9 cellular contexts compared by ENCODE assay signal in genomic region chr4:87012265-87012953, GRCh38.
DNase-seq lines count a peak whose midpoint lies in the region; ATAC-seq and TF ChIP-seq lines count a peak whose summit lies in the region.
"Had no signal": no experiment of that assay in that cellular context is flagged by ENCODE, and none has a peak within 500 bp of the region (broad histone marks: within the 10 kb centered on the region; RNA-seq: fewer than 3 reads in every experiment).

No MANE protein-coding gene starts in this region.

- in situ Hi-C loops in Caki2 (cut with HindIII; ENCODE audit: low pct_unique_long_range_greater_than_20kb, low sequenced_read_pairs), result no loop called here

- peaks cover 100% of the 10 kb centered on the region for H3K79me2 ChIP-seq in Loucy (ENCODE audit: insufficient read depth, low read length)

- no peak overlapping the region for H2AFZ ChIP-seq in Loucy (ENCODE audit: low read length)

- ATAC-seq in GM21576 (IDR thresholded peaks at IDR 0.05; ENCODE audit: unreplicated experiment) (peak; percentile 45), lower lobe of right lung (peak in 1 of 2 donors; percentile 41)
- ATAC-seq: activated CD8-positive, alpha-beta T cell treated with anti-CD3 and anti-CD28 coated beads for 36 hours had no signal

- peaks cover 84% of the 10 kb centered on the region for H4K20me1 ChIP-seq in Loucy (ENCODE audit: insufficient read depth, low read length, poor library complexity, severe bottlenecking)

- H3K36me3 ChIP-seq in Loucy (ENCODE audit: insufficient read depth, low read length) (no peaks in the 10 kb centered on the region), lower lobe of right lung (no peaks in the 10 kb centered on the region)

- peak overlapping the region; percentile 59 for H3K27ac ChIP-seq in lower lobe of right lung

- peaks cover 5% of the 10 kb centered on the region; the same call in 1 of the 2 replicates for H3F3A ChIP-seq in Loucy (ENCODE audit: low read depth)

- H3K27me3 ChIP-seq in Loucy (ENCODE audit: insufficient read depth, low read length, poor library complexity, severe bottlenecking) (no peaks in the 10 kb centered on the region), lower lobe of right lung (ENCODE audit: low read depth) (no peaks in the 10 kb centered on the region)

- H3K9me2 ChIP-seq in Loucy (replicated peaks; ENCODE audit: low read depth, low read length), result no peaks in the 10 kb centered on the region

- peak overlapping the region; percentile 65 for H3K4me3 ChIP-seq in Loucy (ENCODE audit: low read length, poor library complexity, severe bottlenecking)
- H3K4me3 ChIP-seq in lower lobe of right lung, result no peak overlapping the region

- TF ChIP-seq CTCF in Loucy (conservative IDR thresholded peaks at IDR 0.05; ENCODE audit: low read length), result no peak
- no peak for TF ChIP-seq CTCF in lower lobe of right lung (IDR thresholded peaks at IDR 0.05)

- intact Hi-C loops in lower lobe of right lung (cut with DNase I), result no loop called here

- no peaks in the 10 kb centered on the region for H3K9me3 ChIP-seq in Loucy (ENCODE audit: insufficient read depth, low read depth, low read length)
- H3K9me3 ChIP-seq in lower lobe of right lung, result no peaks in the 10 kb centered on the region

- H3K4me1 ChIP-seq in Loucy (ENCODE audit: insufficient read depth, low read length, poor library complexity, severe bottlenecking), result peaks cover 83% of the 10 kb centered on the region
- H3K4me1 ChIP-seq in lower lobe of right lung, result peaks cover 94% of the 10 kb centered on the region

- peak; percentile 85 for DNase-seq in Caki2 (ENCODE audit: low read depth)
- no peak for DNase-seq in lower lobe of right lung
- DNase-seq in AG08395 (ENCODE audit: low spot score), result no peak
- no peak for DNase-seq in SIG-M5 (lab: John Stamatoyannopoulos, UW)
- DNase-seq in RKO (ENCODE audit: low spot score), result no peak
- DNase-seq in NCI-H187 (lab: John Stamatoyannopoulos, UW), result no peak
- DNase-seq: activated CD8-positive, alpha-beta T cell treated with anti-CD3 and anti-CD28 coated beads for 36 hours had no signal

- H3K9ac ChIP-seq in Loucy (ENCODE audit: low read depth, low read length, poor library complexity, severe bottlenecking), result peak overlapping the region; percentile 59

- H3K4me2 ChIP-seq in Loucy (ENCODE audit: low read depth, low read length, poor library complexity, severe bottlenecking), result peak overlapping the region; percentile 96
